8 cellular contexts compared by ENCODE assay signal in genomic region chr1:192580351-192580962, GRCh38. TPM values are rescaled to one million over a fixed set of nuclear protein-coding genes. Genes with fewer than 3 reads are reported as not detected.
DNase-seq lines count a peak whose midpoint lies in the region; ATAC-seq and TF ChIP-seq lines count a peak whose summit lies in the region.

No MANE protein-coding gene starts in this region.

- no peak overlapping the region for H3K4me3 ChIP-seq in Loucy (ENCODE audit: low read length, poor library complexity, severe bottlenecking)
- H3K4me3 ChIP-seq in adipocyte (ENCODE audit: low read length): no peak overlapping the region
- H3K4me3 ChIP-seq in upper lobe of right lung: no peak overlapping the region

- H3K4me1 ChIP-seq in Loucy (ENCODE audit: insufficient read depth, low read length, poor library complexity, severe bottlenecking) (peaks cover 10% of the 10 kb centered on the region), adipocyte (ENCODE audit: control insufficient read depth, insufficient read depth, low read length) (peaks cover 11% of the 10 kb centered on the region), upper lobe of right lung (no peaks in the 10 kb centered on the region)

- no peaks in the 10 kb centered on the region for H4K20me1 ChIP-seq in Loucy (ENCODE audit: insufficient read depth, low read length, poor library complexity, severe bottlenecking)

- H3K27me3 Mint-ChIP-seq in activated CD8-positive, alpha-beta memory T cell treated with anti-CD3 and anti-CD28 coated beads, Interleukin-2, amount 10 ng/mL, durations not matched to agents 7 days and 5 days: no peaks in the 10 kb centered on the region
- peaks cover 4 to 8% (median 6%) of the 10 kb centered on the region in 3 donors for H3K27me3 Mint-ChIP-seq in immature natural killer cell (ENCODE audit: low read depth in 3 of 3)

- H3K27ac Mint-ChIP-seq in activated CD8-positive, alpha-beta memory T cell treated with anti-CD3 and anti-CD28 coated beads, Interleukin-2, amount 10 ng/mL, durations not matched to agents 7 days and 5 days: no peak overlapping the region
- peak overlapping the region in 4 of 6 donors; percentile 11 to 55 (median 21) for H3K27ac Mint-ChIP-seq in immature natural killer cell

- H3K9me3 ChIP-seq in Loucy (ENCODE audit: insufficient read depth, low read depth, low read length) (no peaks in the 10 kb centered on the region), adipocyte (ENCODE audit: control insufficient read depth, low read length) (no peaks in the 10 kb centered on the region), upper lobe of right lung (no peaks in the 10 kb centered on the region)

- peak; percentile 31 for ATAC-seq in activated CD8-positive, alpha-beta memory T cell treated with anti-CD3 and anti-CD28 coated beads, Interleukin-2, amount 10 ng/mL, durations not matched to agents 7 days and 5 days
- ATAC-seq in GM21619 (IDR thresholded peaks at IDR 0.05; ENCODE audit: unreplicated experiment) (peak; percentile 40), upper lobe of right lung (peak; percentile 85)

- no peak overlapping the region for H3K27ac ChIP-seq in upper lobe of right lung

- H3F3A ChIP-seq in Loucy (ENCODE audit: low read depth): no peaks in the 10 kb centered on the region

- no peaks in the 10 kb centered on the region for H3K9me2 ChIP-seq in Loucy (replicated peaks; ENCODE audit: low read depth, low read length)

- no peaks in the 10 kb centered on the region for H3K9me3 Mint-ChIP-seq in activated CD8-positive, alpha-beta memory T cell treated with anti-CD3 and anti-CD28 coated beads, Interleukin-2, amount 10 ng/mL, durations not matched to agents 7 days and 5 days (ENCODE audit: low read depth)
- H3K9me3 Mint-ChIP-seq in immature natural killer cell: no peaks in the 10 kb centered on the region

- peak; percentile 78 for TF ChIP-seq CTCF in Loucy (conservative IDR thresholded peaks at IDR 0.05; ENCODE audit: low read length)
- peak; percentile 39 for TF ChIP-seq CTCF in upper lobe of right lung (IDR thresholded peaks at IDR 0.05)

- intact Hi-C loops in upper lobe of right lung (cut with DNase I): no loop called here

- H3K27me3 ChIP-seq in Loucy (ENCODE audit: insufficient read depth, low read length, poor library complexity, severe bottlenecking) (no peaks in the 10 kb centered on the region), adipocyte (replicated peaks; ENCODE audit: control insufficient read depth, insufficient read depth, low read length) (no peaks in the 10 kb centered on the region), upper lobe of right lung (no peaks in the 10 kb centered on the region)

- CTCF ChIA-PET in activated CD8-positive, alpha-beta memory T cell treated with anti-CD3 and anti-CD28 coated beads, Interleukin-2, amount 10 ng/mL, durations not matched to agents 7 days and 5 days (lab: Charles Lee): interaction anchor here (1.0 to 4.6 kb wide), 5 partner anchors 40 to 106 kb away, joined by 3 to 21 read pairs (median 4); no protein-coding TSS in a partner anchor

- no peak overlapping the region for H3K4me2 ChIP-seq in Loucy (ENCODE audit: low read depth, low read length, poor library complexity, severe bottlenecking)

- no peak overlapping the region for H3K4me3 Mint-ChIP-seq in activated CD8-positive, alpha-beta memory T cell treated with anti-CD3 and anti-CD28 coated beads, Interleukin-2, amount 10 ng/mL, durations not matched to agents 7 days and 5 days
- H3K4me3 Mint-ChIP-seq in immature natural killer cell: no peak overlapping the region

- no peak overlapping the region for H2AFZ ChIP-seq in Loucy (ENCODE audit: low read length)

- H3K36me3 ChIP-seq in Loucy (ENCODE audit: insufficient read depth, low read length): no peaks in the 10 kb centered on the region
- H3K36me3 ChIP-seq in adipocyte (ENCODE audit: control insufficient read depth, insufficient read depth, low read length, severe bottlenecking): no peaks in the 10 kb centered on the region
- no peaks in the 10 kb centered on the region for H3K36me3 ChIP-seq in upper lobe of right lung

- H3K4me1 Mint-ChIP-seq in activated CD8-positive, alpha-beta memory T cell treated with anti-CD3 and anti-CD28 coated beads, Interleukin-2, amount 10 ng/mL, durations not matched to agents 7 days and 5 days: peaks cover 47% of the 10 kb centered on the region
- peaks cover 10 to 20% of the 10 kb centered on the region in 2 donors for H3K4me1 Mint-ChIP-seq in immature natural killer cell

- DNase-seq in activated CD8-positive, alpha-beta memory T cell treated with anti-CD3 and anti-CD28 coated beads, Interleukin-2, amount 10 ng/mL, durations not matched to agents 7 days and 5 days: no peak
- DNase-seq in activated CD8-positive, alpha-beta memory T cell treated with anti-CD3 and anti-CD28 coated beads, Interleukin-2, amount 50 U/mL, for 4 hours: no peak
- peak; percentile 63 for DNase-seq in adipocyte (ENCODE audit: low read depth)
- peak in 2 of 3 donors; percentile 39 to 40 for DNase-seq in immature natural killer cell
- no peak for DNase-seq in upper lobe of right lung
- DNase-seq in stimulated activated CD4-positive, alpha-beta T cell treated with anti-CD3 and anti-CD28 coated beads, Interleukin-1b, Interleukin-23, amount 100 ng/mL, for 48 hours: no peak

- H3K36me3 Mint-ChIP-seq in activated CD8-positive, alpha-beta memory T cell treated with anti-CD3 and anti-CD28 coated beads, Interleukin-2, amount 10 ng/mL, durations not matched to agents 7 days and 5 days: peaks cover 37% of the 10 kb centered on the region
- no peaks in the 10 kb centered on the region for H3K36me3 Mint-ChIP-seq in immature natural killer cell

- H3K9ac ChIP-seq in Loucy (ENCODE audit: low read depth, low read length, poor library complexity, severe bottlenecking): no peak overlapping the region
- H3K9ac ChIP-seq in adipocyte (ENCODE audit: low read length): peak overlapping the region; percentile 49

- no peaks in the 10 kb centered on the region for H3K79me2 ChIP-seq in Loucy (ENCODE audit: insufficient read depth, low read length)

RNA-seq across cellular contexts. Expression of gene RGS1, which starts 4.9 kb away (rescaled TPM):
- total RNA-seq in activated CD8-positive, alpha-beta memory T cell treated with anti-CD3 and anti-CD28 coated beads, Interleukin-2, amount 10 ng/mL, durations not matched to agents 7 days and 5 days: 10 to 100 TPM; 27.1 to 35.7 TPM
- 10 to 100 TPM; 35.5 to 51.9 (median 35.7) TPM for polyA plus RNA-seq in immature natural killer cell
- 27.8 TPM for total RNA-seq in upper lobe of right lung

RNA-seq across cellular contexts. Expression of gene RGS13, which starts 55.5 kb away (rescaled TPM):
- total RNA-seq in activated CD8-positive, alpha-beta memory T cell treated with anti-CD3 and anti-CD28 coated beads, Interleukin-2, amount 10 ng/mL, durations not matched to agents 7 days and 5 days: under 1 TPM; 0.12 to 0.37 TPM
- under 1 TPM in 1 of 3 donors, not detected in 2; 0.16 TPM for polyA plus RNA-seq in immature natural killer cell
- total RNA-seq in upper lobe of right lung: 4.7 TPM

Comparison
In these comparisons a context has a peak if more than half of its experiments do, and no peak if none do; other contexts are left out.
1. ATAC-seq: peak in every context shown above with its lines; median percentile 85 in upper lobe of right lung; 40 in GM21619; 31 in activated CD8-positive, alpha-beta memory T cell treated with anti-CD3 and anti-CD28 coated beads, Interleukin-2, amount 10 ng/mL, durations not matched to agents 7 days and 5 days.
2. DNase-seq: peak in adipocyte (single experiment) and immature natural killer cell (2 of 3); none in activated CD8-positive, alpha-beta memory T cell treated with anti-CD3 and anti-CD28 coated beads, Interleukin-2, amount 10 ng/mL, durations not matched to agents 7 days and 5 days (single experiment), activated CD8-positive, alpha-beta memory T cell treated with anti-CD3 and anti-CD28 coated beads, Interleukin-2, amount 50 U/mL, for 4 hours (single experiment), upper lobe of right lung (single experiment) and stimulated activated CD4-positive, alpha-beta T cell treated with anti-CD3 and anti-CD28 coated beads, Interleukin-1b, Interleukin-23, amount 100 ng/mL, for 48 hours (single experiment).